Comparison of ENCODE assay signal across 1 cellular context in genomic region chr13:102597029-102598015, GRCh38.
TF ChIP-seq lines count a peak whose summit lies in the region.

No MANE protein-coding gene starts in this region.

TF ChIP-seq in HEK293, 187 proteins besides CTCF, POLR2A, EP300 and RAD21 (continued from another document):
- TF ChIP-seq PATZ1 (tag by site-specific recombination; IDR thresholded peaks at IDR 0.05) (no peak; the same call in 1 of the 2 replicates), ZNF548 (tag by site-specific recombination; IDR thresholded peaks at IDR 0.05) (no peak), SP3 (tag by site-specific recombination; IDR thresholded peaks at IDR 0.05) (0 out of 2 replicates have a peak, but pooled peaks have one; percentile 2), ZNF777 (tag by site-specific recombination; IDR thresholded peaks at IDR 0.05; ENCODE audit: borderline replicate concordance) (no peak), ZNF335 (tag by site-specific recombination; conservative IDR thresholded peaks at IDR 0.05) (0 out of 2 replicates have a peak, but pooled peaks have one; percentile 13)
